11 cellular contexts compared by ENCODE assay signal in the genomic region with DNA sequence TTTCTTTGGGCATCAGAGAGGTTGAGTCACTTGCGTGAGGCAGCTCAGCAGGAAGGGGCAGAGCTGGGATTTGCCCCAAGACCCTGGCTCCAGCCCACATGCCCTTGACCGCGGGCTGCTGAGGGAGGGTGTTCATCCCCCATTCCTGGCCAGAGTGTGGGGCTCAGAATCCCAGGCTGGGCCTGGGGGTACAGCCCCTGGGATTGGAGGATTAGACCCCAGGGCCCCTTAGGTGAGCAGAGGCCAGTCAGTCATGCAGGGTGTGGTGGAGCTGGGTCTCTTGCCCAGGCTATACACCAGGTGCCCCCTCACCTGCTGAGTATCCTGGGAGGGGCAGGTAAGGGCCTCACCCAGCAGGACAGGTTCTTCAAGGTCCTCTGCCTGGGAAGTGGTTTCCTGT.
"Had no signal": no experiment of that assay in that cellular context is flagged by ENCODE, and none has a peak within 500 bp of the region (broad histone marks: within the 10 kb centered on the region; RNA-seq: fewer than 3 reads in every experiment).

No MANE protein-coding gene starts in this region.

- H3K4me3 ChIP-seq: GM23248, GM23338, HAP-1 had no signal

- H3K4me3 Mint-ChIP-seq: GM23338, H9, HFFc6 had no signal

- H3K36me3 ChIP-seq: HAP-1 had no signal

- FAIRE-seq: H1, H54 had no signal

- DNase-seq: GM23248, GOT3, H7, H9, HCEC 1CT, HFFc6 had no signal

- ATAC-seq: GM23338, HCT116 had no signal

- H3K27ac ChIP-seq: GM23248 had no signal

- H3K9ac ChIP-seq: GM23248 had no signal

- H3K9me3 ChIP-seq: HAP-1 had no signal

- H3K27ac Mint-ChIP-seq: GM23338, H9, HFFc6 had no signal

- H3K4me1 ChIP-seq: HAP-1 had no signal

- H3K4me1 Mint-ChIP-seq: GM23338, H9 had no signal
